In genomic region chr6:129695373-129696027, GRCh38 we compare ENCODE assay signal across 10 cellular contexts. TPM values are rescaled to one million over a fixed set of nuclear protein-coding genes. Genes with fewer than 3 reads are reported as not detected.
DNase-seq lines count a peak whose midpoint lies in the region; ATAC-seq and TF ChIP-seq lines count a peak whose summit lies in the region.
"Had no signal": no experiment of that assay in that cellular context is flagged by ENCODE, and none has a peak within 500 bp of the region (broad histone marks: within the 10 kb centered on the region; RNA-seq: fewer than 3 reads in every experiment).

No MANE protein-coding gene starts in this region.

- intact Hi-C loops in MCF 10A (cut with micrococcal nuclease) (no loop called here), breast epithelium (cut with DNase I; ENCODE audit: low total_unique reads) (no loop called here)
- intact Hi-C loops in activated T-helper 2 cell treated with anti-CD3 and anti-CD28 coated beads, Interferon-gamma antibody, Interleukin-2, Interleukin-4, amounts not matched to agents 10 μg/mL and 5 μg/mL and 100 μg/mL, durations not matched to agents 14 hours and 24 hours and 36 hours (cut with micrococcal nuclease), result loop anchor here (1.0 to 2.0 kb wide), 2 partner anchors 15 to 23 kb away; partner anchors contain the start of gene ARHGAP18

- ATAC-seq in HG03139 (IDR thresholded peaks at IDR 0.05; ENCODE audit: unreplicated experiment), result peak; percentile 45
- peak; percentile 61 for ATAC-seq in stimulated activated naive CD8-positive, alpha-beta T cell treated with anti-CD3 and anti-CD28 coated beads, Interleukin-15, Interleukin-2, amounts not matched to agents 100 U/mL and 50 U/mL, for 24 hours

- BruUV-seq in MCF 10A (replicated peaks; lab: Mats Ljungman, UMichigan), result no TSS peak

- H3K4me1 ChIP-seq in breast epithelium, result no peaks in the 10 kb centered on the region

- no peaks in the 10 kb centered on the region for H3K9me3 Mint-ChIP-seq in MCF 10A (ENCODE audit: unreplicated experiment)
- no peaks in the 10 kb centered on the region for H3K9me3 Mint-ChIP-seq in activated T-helper 2 cell treated with anti-CD3 and anti-CD28 coated beads, Interferon-gamma antibody, Interleukin-2, Interleukin-4, amounts not matched to agents 10 μg/mL and 5 μg/mL and 100 μg/mL, durations not matched to agents 14 hours and 24 hours and 36 hours

- TF ChIP-seq CTCF in MCF 10A (IDR thresholded peaks at IDR 0.05; ENCODE audit: unreplicated experiment), result no peak
- TF ChIP-seq CTCF in breast epithelium (IDR thresholded peaks at IDR 0.05), result no peak

- H3K4me1 Mint-ChIP-seq in MCF 10A (ENCODE audit: insufficient read depth, unreplicated experiment), result peaks cover 44% of the 10 kb centered on the region
- H3K4me1 Mint-ChIP-seq in activated T-helper 2 cell treated with anti-CD3 and anti-CD28 coated beads, Interferon-gamma antibody, Interleukin-2, Interleukin-4, amounts not matched to agents 10 μg/mL and 5 μg/mL and 100 μg/mL, durations not matched to agents 14 hours and 24 hours and 36 hours (ENCODE audit: low read depth), result peaks cover 63% of the 10 kb centered on the region

- CTCF ChIA-PET in MCF 10A (lab: Yijun Ruan, JAX), result interaction anchor here (1.3 kb wide), 1 partner anchor 12 kb away, joined by 4 read pairs; no protein-coding TSS in a partner anchor

- no peak overlapping the region for H3K27ac ChIP-seq in breast epithelium

- no peaks in the 10 kb centered on the region for H3K27me3 Mint-ChIP-seq in MCF 10A (ENCODE audit: insufficient read depth, unreplicated experiment)
- H3K27me3 Mint-ChIP-seq in activated T-helper 2 cell treated with anti-CD3 and anti-CD28 coated beads, Interferon-gamma antibody, Interleukin-2, Interleukin-4, amounts not matched to agents 10 μg/mL and 5 μg/mL and 100 μg/mL, durations not matched to agents 14 hours and 24 hours and 36 hours (ENCODE audit: low read depth), result no peaks in the 10 kb centered on the region

- H3K9me3 ChIP-seq in breast epithelium, result no peaks in the 10 kb centered on the region

- POLR2A ChIA-PET in MCF 10A (lab: Yijun Ruan, JAX), result interaction anchor here (1.3 to 1.8 kb wide), 4 partner anchors 12 to 18 kb away, joined by 4 to 8 read pairs (median 8); partner anchors contain the start of gene ARHGAP18

- no peak for TF ChIP-seq POLR2A in breast epithelium (IDR thresholded peaks at IDR 0.05)

- H3K36me3 Mint-ChIP-seq in MCF 10A (ENCODE audit: insufficient read depth, unreplicated experiment), result no peaks in the 10 kb centered on the region
- H3K36me3 Mint-ChIP-seq in activated T-helper 2 cell treated with anti-CD3 and anti-CD28 coated beads, Interferon-gamma antibody, Interleukin-2, Interleukin-4, amounts not matched to agents 10 μg/mL and 5 μg/mL and 100 μg/mL, durations not matched to agents 14 hours and 24 hours and 36 hours (ENCODE audit: low read depth), result peaks cover 13% of the 10 kb centered on the region

- no peak overlapping the region for H3K4me3 ChIP-seq in breast epithelium
- H3K4me3 ChIP-seq: lung had no signal

- no peaks in the 10 kb centered on the region for H3K27me3 ChIP-seq in breast epithelium

- DNase-seq in MCF 10A (ENCODE audit: unreplicated experiment), result no peak
- no peak for DNase-seq in breast epithelium (ENCODE audit: low spot score in 2 of 2)
- DNase-seq in activated T-helper 2 cell treated with anti-CD3 and anti-CD28 coated beads, Interferon-gamma antibody, Interleukin-2, Interleukin-4, amounts not matched to agents 10 μg/mL and 5 μg/mL and 100 μg/mL, durations not matched to agents 14 hours and 24 hours and 36 hours (ENCODE audit: low spot score), result no peak
- DNase-seq in stimulated activated naive CD8-positive, alpha-beta T cell treated with anti-CD3 and anti-CD28 coated beads, Interleukin-15, Interleukin-2, amounts not matched to agents 100 U/mL and 50 U/mL, for 24 hours, result peak; percentile 41
- DNase-seq in epidermal melanocyte (ENCODE audit: insufficient read length, low spot score), result no peak
- no peak for DNase-seq in GM19238 (ENCODE audit: insufficient read length, low spot score)
- no peak for DNase-seq in NCI-H1417 treated with DMSO at 0.1 percent for 48 hours (lab: John Stamatoyannopoulos, UW)
- DNase-seq: SHP77 had no signal

- no peak overlapping the region for H3K4me3 Mint-ChIP-seq in MCF 10A (ENCODE audit: unreplicated experiment)
- peak overlapping the region; percentile 27 for H3K4me3 Mint-ChIP-seq in activated T-helper 2 cell treated with anti-CD3 and anti-CD28 coated beads, Interferon-gamma antibody, Interleukin-2, Interleukin-4, amounts not matched to agents 10 μg/mL and 5 μg/mL and 100 μg/mL, durations not matched to agents 14 hours and 24 hours and 36 hours (ENCODE audit: low read depth)

- peak overlapping the region; percentile 85 for H3K27ac Mint-ChIP-seq in MCF 10A (ENCODE audit: low read depth, unreplicated experiment)
- H3K27ac Mint-ChIP-seq in activated T-helper 2 cell treated with anti-CD3 and anti-CD28 coated beads, Interferon-gamma antibody, Interleukin-2, Interleukin-4, amounts not matched to agents 10 μg/mL and 5 μg/mL and 100 μg/mL, durations not matched to agents 14 hours and 24 hours and 36 hours, result peak overlapping the region; percentile 74

- H3K36me3 ChIP-seq in breast epithelium, result no peaks in the 10 kb centered on the region

RNA-seq across cellular contexts. Expression of gene ARHGAP18, which starts 14.5 kb away (rescaled TPM):
- total RNA-seq in MCF 10A (2022) (14.6 and 22.9 TPM in 2 replicates), breast epithelium (10 to 100 TPM; 14.7 to 28.7 (median 24.8) TPM)
- 5.9 and 6.6 TPM in 2 replicates for total RNA-seq in activated T-helper 2 cell treated with anti-CD3 and anti-CD28 coated beads, Interferon-gamma antibody, Interleukin-2, Interleukin-4, amounts not matched to agents 10 μg/mL and 5 μg/mL and 100 μg/mL, durations not matched to agents 14 hours and 24 hours and 36 hours
